Comparison of ENCODE assay signal across 2 cellular contexts in genomic region chr5:134236820-134237219, GRCh38.
TF ChIP-seq lines count a peak whose summit lies in the region.

No MANE protein-coding gene starts in this region.

TF ChIP-seq in HCT116, 20 proteins besides CTCF, POLR2A, EP300 and RAD21 (continued from another document):
- TF ChIP-seq FOSL1 (IDR thresholded peaks at IDR 0.05; ENCODE audit: low read depth) (no peak), CBX3 (IDR thresholded peaks at IDR 0.05; ENCODE audit: low read depth) (no peak), ZNF274 (IDR thresholded peaks at IDR 0.05; ENCODE audit: low read depth, low read length) (no peak), SP1 (IDR thresholded peaks at IDR 0.05; ENCODE audit: low read depth) (no peak), EGR1 (IDR thresholded peaks at IDR 0.05; ENCODE audit: low read depth) (no peak), REST (IDR thresholded peaks at IDR 0.05; ENCODE audit: low read depth) (no peak), ZFX (IDR thresholded peaks at IDR 0.05) (no peak), ZBTB33 (IDR thresholded peaks at IDR 0.05; ENCODE audit: extremely low read depth, insufficient replicate concordance, low read length) (no peak), SRF (IDR thresholded peaks at IDR 0.05; ENCODE audit: low read depth) (no peak), ELF1 (IDR thresholded peaks at IDR 0.05; ENCODE audit: borderline replicate concordance, low read depth) (no peak), YY1 (IDR thresholded peaks at IDR 0.05; ENCODE audit: extremely low read depth, insufficient replicate concordance, low read depth, low read length) (no peak)

TF ChIP-seq in K562, 482 proteins besides CTCF, POLR2A, EP300 and RAD21 (continued from another document):
- TF ChIP-seq ETV6 (IDR thresholded peaks at IDR 0.05; ENCODE audit: borderline replicate concordance in 1 of 2, low read depth in 2 of 2, low read length in 1 of 2): no peak
- no peak for TF ChIP-seq ETV6 (CRISPR knock-in tag; IDR thresholded peaks at IDR 0.05; ENCODE audit: borderline replicate concordance)
- peak; percentile 53 for TF ChIP-seq ZNF121 (CRISPR knock-in tag; conservative IDR thresholded peaks at IDR 0.05)
- no peak for TF ChIP-seq STAG1 (CRISPR knock-in tag; IDR thresholded peaks at IDR 0.05; ENCODE audit: borderline replicate concordance)
- TF ChIP-seq FOXJ2 (tag; IDR thresholded peaks at IDR 0.05): no peak
- TF ChIP-seq ZBTB33 (CRISPR knock-in tag; IDR thresholded peaks at IDR 0.05): peak; percentile 76
- 0 out of 2 replicates have a peak, but pooled peaks have one; percentile 21 for TF ChIP-seq BCOR (IDR thresholded peaks at IDR 0.05)
- TF ChIP-seq SREBF1 (IDR thresholded peaks at IDR 0.05; ENCODE audit: borderline replicate concordance, low read depth, low read length): no peak
- no peak for TF ChIP-seq FIP1L1 (IDR thresholded peaks at IDR 0.05; ENCODE audit: low read depth, low read length, poor library complexity, severe bottlenecking)
